Comparison of ENCODE assay signal across 8 cellular contexts in genomic region chr4:121072836-121073362, GRCh38. TPM values are rescaled to one million over a fixed set of nuclear protein-coding genes. Genes with fewer than 3 reads are reported as not detected.
DNase-seq lines count a peak whose midpoint lies in the region; ATAC-seq and TF ChIP-seq lines count a peak whose summit lies in the region.

No MANE protein-coding gene starts in this region.

- H2BK5ac ChIP-seq in neuronal stem cell (ENCODE audit: low read length) = peak overlapping the region; percentile 96

- no peak overlapping the region for H3K14ac ChIP-seq in neuronal stem cell (ENCODE audit: low read length)

- peak overlapping the region; percentile 96 for H2BK15ac ChIP-seq in neuronal stem cell (ENCODE audit: low read length)

- H3K9me3 ChIP-seq in neuronal stem cell (replicated peaks in 1 of 2; ENCODE audit: control insufficient read depth in 2 of 2, insufficient read depth in 1 of 2, low read depth in 1 of 2, low read length in 2 of 2) = no peaks in the 10 kb centered on the region

- peak overlapping the region; percentile 39 for H3K27ac ChIP-seq in neuronal stem cell (replicated peaks; ENCODE audit: low read length)

- peaks cover 1 to 13% of the 10 kb centered on the region in 2 donors for H3K4me1 ChIP-seq in neuronal stem cell (ENCODE audit: control insufficient read depth in 2 of 2, insufficient read depth in 1 of 2, low read depth in 1 of 2, low read length in 2 of 2)

- peak overlapping the region; percentile 24 for H4K91ac ChIP-seq in neuronal stem cell (ENCODE audit: low read depth, low read length, poor library complexity)

- no peaks in the 10 kb centered on the region for H3K36me3 ChIP-seq in neuronal stem cell (replicated peaks in 1 of 2; ENCODE audit: control insufficient read depth in 2 of 2, insufficient read depth in 2 of 2, low read length in 2 of 2)

- H2AK5ac ChIP-seq in neuronal stem cell (ENCODE audit: low read depth, low read length) = no peak overlapping the region

- peak overlapping the region; percentile 97 for H2BK12ac ChIP-seq in neuronal stem cell (ENCODE audit: low read length)

- no peak for ATAC-seq in GM21360 (IDR thresholded peaks at IDR 0.05; ENCODE audit: unreplicated experiment)
- no peak for ATAC-seq in HG03432 (IDR thresholded peaks at IDR 0.05; ENCODE audit: unreplicated experiment)

- DNase-seq in GM10266 (ENCODE audit: extremely low spot score) (peak; percentile 7), RPMI8226 (peak; percentile 56), fibroblast of pulmonary artery (ENCODE audit: low read depth) (no peak), neuronal stem cell (ENCODE audit: low spot score) (peak; percentile 47), AML-193 (lab: John Stamatoyannopoulos, UW) (no peak), SW480 (ENCODE audit: low spot score) (no peak)

- H3K23ac ChIP-seq in neuronal stem cell (ENCODE audit: low read depth, low read length, poor library complexity) = peak overlapping the region; percentile 75

- H3K4me3 ChIP-seq in fibroblast of pulmonary artery (replicated peaks; ENCODE audit: low read depth, low read length) (peak overlapping the region; percentile 51), neuronal stem cell (ENCODE audit: low read length in 2 of 2) (peak overlapping the region; percentile 78 to 87)

- H2BK120ac ChIP-seq in neuronal stem cell (ENCODE audit: low read depth, low read length) = peak overlapping the region; percentile 74

- no CpG with 5 or more reads among the region's 27 CpGs for whole genome bisulfite sequencing in neuronal stem cell (ENCODE audit: extremely low coverage in 2 of 2, insufficient read length in 2 of 2, insufficient replicate concordance in 1 of 2), 2 donors

- H4K8ac ChIP-seq in neuronal stem cell (ENCODE audit: low read depth, low read length) = peak overlapping the region; percentile 30

- peak overlapping the region; percentile 14 for H3K4ac ChIP-seq in neuronal stem cell (ENCODE audit: low read length)

- peak overlapping the region; percentile 93 for H2AFZ ChIP-seq in neuronal stem cell (ENCODE audit: low read length)

- H3K9ac ChIP-seq in neuronal stem cell (ENCODE audit: low read depth, low read length, poor library complexity) = peak overlapping the region; percentile 79

- peaks cover 0 to 26% (median 5%) of the 10 kb centered on the region in 3 experiments for H3K27me3 ChIP-seq in neuronal stem cell (ENCODE audit: control insufficient read depth in 3 of 3, insufficient read depth in 3 of 3, low read depth in 1 of 3, low read length in 3 of 3)

- H3K18ac ChIP-seq in neuronal stem cell (ENCODE audit: low read length) = peak overlapping the region; percentile 99

- TF ChIP-seq CTCF in GM10266 (IDR thresholded peaks at IDR 0.05; ENCODE audit: control insufficient read depth, insufficient read depth, low read depth, missing control alignments) = no peak
- no peak for TF ChIP-seq CTCF in fibroblast of pulmonary artery (IDR thresholded peaks at IDR 0.05; ENCODE audit: low read length, missing control alignments)

- peaks cover 2% of the 10 kb centered on the region for H3K79me1 ChIP-seq in neuronal stem cell (ENCODE audit: low read depth, low read length)

- H3K4me2 ChIP-seq in neuronal stem cell (ENCODE audit: insufficient read depth, low read length, poor library complexity, severe bottlenecking) = peak overlapping the region; percentile 95

RNA-seq across cellular contexts. Expression of gene NDNF, which starts 0.6 kb away (rescaled TPM):
- polyA plus RNA-seq in neuronal stem cell (2013, experiment 1 of 2) = 11.6 TPM
- 11.1 TPM for polyA plus RNA-seq in neuronal stem cell (2013, experiment 2 of 2)

Comparison
In these comparisons a context has a peak if more than half of its experiments do, and no peak if none do; other contexts are left out.
1. DNase-seq: peak in GM10266 (single experiment), RPMI8226 (single experiment) and neuronal stem cell (single experiment); none in fibroblast of pulmonary artery (single experiment), AML-193 (0 of 2) and SW480 (single experiment).